12 cellular contexts compared by ENCODE assay signal in genomic region chr7:151125459-151125834, GRCh38. TPM values are rescaled to one million over a fixed set of nuclear protein-coding genes. Genes with fewer than 3 reads are reported as not detected.
DNase-seq lines count a peak whose midpoint lies in the region; ATAC-seq and TF ChIP-seq lines count a peak whose summit lies in the region.
"Had no signal": no experiment of that assay in that cellular context is flagged by ENCODE, and none has a peak within 500 bp of the region (broad histone marks: within the 10 kb centered on the region; RNA-seq: fewer than 3 reads in every experiment).

No MANE protein-coding gene starts in this region.

- DNase-seq in NCI-H1105 treated with DMSO at 0.1 percent for 48 hours (lab: John Stamatoyannopoulos, UW) (peak; percentile 59), upper lobe of left lung (peak in 1 of 2 donors; percentile 83), NCI-H1694 (lab: John Stamatoyannopoulos, UW) (no peak), T-helper 17 cell (no peak)
- DNase-seq: NCI-H524 treated with DMSO at 0.1 percent for 48 hours; stimulated activated CD8-positive, alpha-beta memory T cell treated with anti-CD3 and anti-CD28 coated beads, Interleukin-4, amount 100 ng/mL, for 48 hours had no signal

- H3K4me1 ChIP-seq in mesodermal cell (ENCODE audit: control insufficient read depth, insufficient read depth, low read length, poor library complexity, severe bottlenecking): peaks cover 14% of the 10 kb centered on the region
- H3K4me1 ChIP-seq in upper lobe of left lung: peaks cover 10 to 27% (median 14%) of the 10 kb centered on the region in 4 donors
- H3K4me1 ChIP-seq: parathyroid adenoma had no signal

- TF ChIP-seq EP300 in upper lobe of left lung (IDR thresholded peaks at IDR 0.05): no peak

- TF ChIP-seq POLR2A in upper lobe of left lung (IDR thresholded peaks at IDR 0.05): no peak

- H3K36me3 Mint-ChIP-seq in T-helper 17 cell (ENCODE audit: low read depth): peaks cover 9% of the 10 kb centered on the region

- H3K4me1 Mint-ChIP-seq in T-helper 17 cell: peaks cover 13% of the 10 kb centered on the region

- H3K27ac ChIP-seq in mesodermal cell (ENCODE audit: low read depth, low read length, severe bottlenecking) (peak overlapping the region; percentile 29), upper lobe of left lung (peak overlapping the region in 1 of 4 donors; percentile 11)
- H3K27ac ChIP-seq: parathyroid adenoma had no signal

- no peak overlapping the region for H3K27ac Mint-ChIP-seq in T-helper 17 cell
- H3K27ac Mint-ChIP-seq: activated T-helper 2 cell treated with anti-CD3 and anti-CD28 coated beads, Interferon-gamma antibody, Interleukin-2, Interleukin-4, amounts not matched to agents 10 μg/mL and 5 μg/mL and 100 μg/mL, durations not matched to agents 14 hours and 24 hours and 36 hours had no signal

- H3K27me3 Mint-ChIP-seq in T-helper 17 cell: no peaks in the 10 kb centered on the region

- H3K4me3 Mint-ChIP-seq in T-helper 17 cell: no peak overlapping the region

- ATAC-seq in esophagus mucosa (peak; percentile 7), upper lobe of left lung (ENCODE audit: low FRiP score in 2 of 2) (peak in 1 of 2 donors; percentile 14), HG03354 (IDR thresholded peaks at IDR 0.05; ENCODE audit: poor library complexity, severe bottlenecking, unreplicated experiment) (no peak), T-helper 17 cell (no peak)

- TF ChIP-seq CTCF in upper lobe of left lung (IDR thresholded peaks at IDR 0.05): no peak

- H3K36me3 ChIP-seq in mesodermal cell (ENCODE audit: control insufficient read depth, insufficient read depth, low read length): peaks cover 65% of the 10 kb centered on the region
- H3K36me3 ChIP-seq in upper lobe of left lung: peaks cover 34 to 91% (median 74%) of the 10 kb centered on the region in 4 donors

- WGBS in mesodermal cell (ENCODE audit: insufficient coverage in 2 of 2), 2 experiments: 12 to 17% methylated on average over 17 to 23 of the region's 23 CpGs
- WGBS in upper lobe of left lung, 2 donors: 57 to 70% methylated on average over 23 of the region's 23 CpGs

- H3K9me3 ChIP-seq in mesodermal cell (ENCODE audit: control insufficient read depth, low read length) (no peaks in the 10 kb centered on the region), upper lobe of left lung (no peaks in the 10 kb centered on the region), T-helper 17 cell (ENCODE audit: control insufficient read depth, low read length, poor library complexity, severe bottlenecking) (no peaks in the 10 kb centered on the region)

- H3K27me3 ChIP-seq in upper lobe of left lung: no peaks in the 10 kb centered on the region

- peak overlapping the region; percentile 22 for H3K4me3 ChIP-seq in mesodermal cell (ENCODE audit: extremely low read depth, insufficient read depth, low read length, poor library complexity, severe bottlenecking)
- H3K4me3 ChIP-seq in upper lobe of left lung: peak overlapping the region in 3 of 4 donors; percentile 25 to 40 (median 34)

RNA-seq across cellular contexts. Expression of gene AGAP3, which starts 39.2 kb away (rescaled TPM):
- total RNA-seq in esophagus mucosa (76.1 TPM), upper lobe of left lung (100 to 1,000 TPM; 122 to 350 (median 182) TPM), T-helper 17 cell (10 to 100 TPM; 45.6 to 53.0 TPM)
- 78.3 TPM for polyA plus RNA-seq in mesodermal cell (2013, experiment 1 of 2)
- polyA plus RNA-seq in mesodermal cell (2013, experiment 2 of 2): 71.9 TPM

RNA-seq across cellular contexts. Expression of gene GBX1, which starts 42.0 kb away (rescaled TPM):
- total RNA-seq in esophagus mucosa (not detected), upper lobe of left lung (not detected), T-helper 17 cell (not detected)
- 0.66 TPM for polyA plus RNA-seq in mesodermal cell (2013, experiment 1 of 2)
- polyA plus RNA-seq in mesodermal cell (2013, experiment 2 of 2): not detected
- total RNA-seq: activated T-helper 2 cell treated with anti-CD3 and anti-CD28 coated beads, Interferon-gamma antibody, Interleukin-2, Interleukin-4, amounts not matched to agents 10 μg/mL and 5 μg/mL and 100 μg/mL, durations not matched to agents 14 hours and 24 hours and 36 hours; T-helper 2 cell treated with Interferon-gamma antibody and Interleukin-4, amounts not matched to agents 100 ng/mL and 5 ng/mL, for 36 hours had no signal

RNA-seq across cellular contexts. Expression of gene TMUB1, which starts 42.2 kb away (rescaled TPM):
- total RNA-seq in esophagus mucosa: 23.2 TPM
- polyA plus RNA-seq in mesodermal cell (2013, experiment 1 of 2): 45.6 TPM
- polyA plus RNA-seq in mesodermal cell (2013, experiment 2 of 2): 44.6 TPM
- total RNA-seq in upper lobe of left lung: 10 to 100 TPM; 35.3 to 72.9 (median 51.6) TPM
- 10 to 100 TPM; 46.6 to 52.4 TPM for total RNA-seq in T-helper 17 cell

RNA-seq across cellular contexts. Expression of gene FASTK, which starts 44.8 kb away (rescaled TPM):
- 55.5 TPM for total RNA-seq in esophagus mucosa
- polyA plus RNA-seq in mesodermal cell (2013, experiment 1 of 2): 51.8 TPM
- polyA plus RNA-seq in mesodermal cell (2013, experiment 2 of 2): 50.3 TPM
- 100 to 1,000 TPM in 1 of 6 donors, 10 to 100 TPM in 5; 54.3 to 136 (median 78.0) TPM for total RNA-seq in upper lobe of left lung
- total RNA-seq in T-helper 17 cell: 10 to 100 TPM; 67.7 to 82.2 TPM
